In the genomic region with DNA sequence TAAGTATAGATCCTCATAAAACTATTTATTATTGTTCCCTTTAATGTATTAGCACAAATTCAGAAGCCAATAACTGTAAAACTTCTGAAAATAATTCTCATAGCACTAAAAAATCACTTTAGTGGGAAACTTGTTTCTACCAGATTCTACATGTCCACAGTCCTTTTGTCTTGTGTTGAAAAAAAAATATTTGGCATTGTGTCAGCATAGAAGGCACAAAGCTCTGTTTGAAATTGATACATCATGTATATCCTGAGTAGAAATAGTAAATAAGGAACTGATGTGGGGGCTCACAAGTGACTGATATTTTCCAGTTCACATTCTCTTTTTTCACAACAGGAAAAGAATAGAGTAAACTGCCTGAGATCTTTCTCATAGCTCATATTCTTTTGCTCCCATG, we compare ENCODE assay signal across 24 cellular contexts.
"Had no signal": no experiment of that assay in that cellular context is flagged by ENCODE, and none has a peak within 500 bp of the region (broad histone marks: within the 10 kb centered on the region; RNA-seq: fewer than 3 reads in every experiment).

No MANE protein-coding gene starts in this region.

- FAIRE-seq: endothelial cell of umbilical vein had no signal

- H3K79me2 ChIP-seq: parathyroid adenoma had no signal

- H2AFZ ChIP-seq: parathyroid adenoma had no signal

- H3K36me3 Mint-ChIP-seq: naive thymus-derived CD4-positive, alpha-beta T cell; stimulated activated memory B cell treated with anti-CD40 and anti-IgM and Interleukin-4, amounts not matched to agents 10 μg/mL and 1 μg/mL and 100 μg/mL, for 72 hours had no signal

- H3K9me3 Mint-ChIP-seq: dendritic cell treated with granulocyte-macrophage colony-stimulating factor and Interleukin-4, amounts not matched to agents 40 ng/mL and 50 ng/mL, for 4 days; endodermal cell; nephron progenitor cell; stimulated activated memory B cell treated with anti-CD40 and anti-IgM and Interleukin-4, amounts not matched to agents 10 μg/mL and 1 μg/mL and 100 μg/mL, for 72 hours; stimulated activated naive CD8-positive, alpha-beta T cell treated with anti-CD3 and anti-CD28 coated beads, Interleukin-15, Interleukin-2, amounts not matched to agents 100 ng/mL and 50 ng/mL, for 24 hours had no signal

- H3K27me3 Mint-ChIP-seq: dendritic cell treated with granulocyte-macrophage colony-stimulating factor and Interleukin-4, amounts not matched to agents 40 ng/mL and 50 ng/mL, for 4 days; naive thymus-derived CD4-positive, alpha-beta T cell; stimulated activated memory B cell treated with anti-CD40 and anti-IgM and Interleukin-4, amounts not matched to agents 10 μg/mL and 1 μg/mL and 100 μg/mL, for 72 hours; stimulated activated naive CD8-positive, alpha-beta T cell treated with anti-CD3 and anti-CD28 coated beads, Interleukin-15, Interleukin-2, amounts not matched to agents 100 ng/mL and 50 ng/mL, for 24 hours had no signal

- H3K4me1 Mint-ChIP-seq: naive thymus-derived CD4-positive, alpha-beta T cell; nephron progenitor cell; stimulated activated memory B cell treated with anti-CD40 and anti-IgM and Interleukin-4, amounts not matched to agents 10 μg/mL and 1 μg/mL and 100 μg/mL, for 72 hours had no signal

- H3K9ac ChIP-seq: parathyroid adenoma had no signal

- H3K36me3 ChIP-seq: heart left ventricle, right lobe of liver, tibial artery, upper lobe of left lung, uterus had no signal

- H3K4me1 ChIP-seq: heart left ventricle, parathyroid adenoma, psoas muscle, right lobe of liver, tibial artery, upper lobe of left lung, uterus had no signal

- H3K4me3 ChIP-seq: heart left ventricle, lung, psoas muscle, right lobe of liver, tibial artery, upper lobe of left lung, uterus had no signal

- ATAC-seq: heart left ventricle; left colon; left ventricle myocardium superior; naive thymus-derived CD4-positive, alpha-beta T cell; psoas muscle; right lobe of liver; stimulated activated memory B cell treated with anti-CD40 and anti-IgM and Interleukin-4, amounts not matched to agents 10 μg/mL and 1 μg/mL and 100 μg/mL, for 72 hours had no signal

- H3K9me3 ChIP-seq: heart left ventricle, psoas muscle, right lobe of liver, tibial artery, upper lobe of left lung, uterus had no signal

- H3K27me3 ChIP-seq: heart left ventricle, right lobe of liver, tibial artery, upper lobe of left lung, uterus had no signal

- DNase-seq: endodermal cell; erythroblast; foreskin melanocyte; heart left ventricle; hippocampal formation; left colon; left ventricle myocardium superior; mesendoderm; naive thymus-derived CD4-positive, alpha-beta T cell; nephron progenitor cell; psoas muscle; retina; right lobe of liver; stimulated activated CD4-positive, alpha-beta T cell treated with anti-CD3 and anti-CD28 coated beads, Interleukin-4, amount 100 ng/mL, for 1 hour; stimulated activated CD8-positive, alpha-beta memory T cell treated with anti-CD3 and anti-CD28 coated beads, Interleukin-4, amount 100 ng/mL, for 48 hours; tibial artery; upper lobe of left lung; uterus had no signal

- H3K27ac Mint-ChIP-seq: dendritic cell treated with granulocyte-macrophage colony-stimulating factor and Interleukin-4, amounts not matched to agents 40 ng/mL and 50 ng/mL, for 4 days; endodermal cell; naive thymus-derived CD4-positive, alpha-beta T cell; nephron progenitor cell; stimulated activated memory B cell treated with anti-CD40 and anti-IgM and Interleukin-4, amounts not matched to agents 10 μg/mL and 1 μg/mL and 100 μg/mL, for 72 hours; stimulated activated naive CD8-positive, alpha-beta T cell treated with anti-CD3 and anti-CD28 coated beads, Interleukin-15, Interleukin-2, amounts not matched to agents 100 ng/mL and 50 ng/mL, for 24 hours had no signal

- H3K4me3 Mint-ChIP-seq: dendritic cell treated with granulocyte-macrophage colony-stimulating factor and Interleukin-4, amounts not matched to agents 40 ng/mL and 50 ng/mL, for 4 days; endodermal cell; naive thymus-derived CD4-positive, alpha-beta T cell; nephron progenitor cell; stimulated activated memory B cell treated with anti-CD40 and anti-IgM and Interleukin-4, amounts not matched to agents 10 μg/mL and 1 μg/mL and 100 μg/mL, for 72 hours; stimulated activated naive CD8-positive, alpha-beta T cell treated with anti-CD3 and anti-CD28 coated beads, Interleukin-15, Interleukin-2, amounts not matched to agents 100 ng/mL and 50 ng/mL, for 24 hours had no signal

- H3K27ac ChIP-seq: heart left ventricle, parathyroid adenoma, psoas muscle, right lobe of liver, tibial artery, upper lobe of left lung, uterus had no signal
